In the genomic region with DNA sequence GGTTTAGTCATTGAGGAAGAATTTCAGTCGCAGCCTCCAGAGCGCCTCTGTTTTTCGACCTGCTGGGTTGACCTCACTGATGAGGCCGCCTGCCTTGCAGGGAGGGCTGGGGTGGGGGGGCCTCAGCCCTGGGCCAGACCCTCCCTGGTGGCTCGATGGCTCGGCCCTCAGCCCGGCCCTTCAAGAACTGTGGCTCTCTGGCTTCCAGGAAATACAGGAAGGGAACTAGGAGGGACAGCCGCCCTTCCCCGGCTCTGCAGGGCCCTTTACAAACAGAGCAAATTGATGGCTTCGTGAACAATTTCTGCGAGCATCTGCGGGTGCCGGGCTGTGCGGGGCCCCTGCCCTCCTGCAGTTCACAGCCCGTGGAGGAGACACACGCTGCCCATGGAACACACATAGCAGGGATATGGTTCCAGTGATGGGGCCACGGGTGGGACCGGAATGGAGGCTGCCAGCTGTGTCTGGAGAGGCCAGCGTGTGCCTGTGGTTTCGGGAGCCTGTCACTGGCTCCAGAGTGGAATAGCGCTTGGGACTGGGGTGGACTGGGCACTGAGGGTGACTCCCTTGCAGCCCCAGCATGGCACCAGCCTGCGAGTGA, we compare ENCODE assay signal across 17 cellular contexts. TPM values are rescaled to one million over a fixed set of nuclear protein-coding genes. Genes with fewer than 3 reads are reported as not detected.
DNase-seq lines count a peak whose midpoint lies in the region; ATAC-seq and TF ChIP-seq lines count a peak whose summit lies in the region.
"Had no signal": no experiment of that assay in that cellular context is flagged by ENCODE, and none has a peak within 500 bp of the region (broad histone marks: within the 10 kb centered on the region; RNA-seq: fewer than 3 reads in every experiment).

No MANE protein-coding gene starts in this region.

- H3K9me3 ChIP-seq in hepatocyte (ENCODE audit: low read depth) = no peaks in the 10 kb centered on the region
- no peaks in the 10 kb centered on the region for H3K9me3 ChIP-seq in smooth muscle cell (replicated peaks; ENCODE audit: low read depth)
- H3K9me3 ChIP-seq: HAP-1 had no signal

- H3K4me3 ChIP-seq in astrocyte of the spinal cord (ENCODE audit: low read depth, low read length) (no peak overlapping the region), hepatocyte (no peak overlapping the region), smooth muscle cell (no peak overlapping the region)
- H3K4me3 ChIP-seq: HAP-1, K562 had no signal

- H4K20me1 ChIP-seq in hepatocyte (ENCODE audit: insufficient read depth, poor library complexity, severe bottlenecking) (peaks cover 98% of the 10 kb centered on the region), smooth muscle cell (ENCODE audit: low read depth) (peaks cover 100% of the 10 kb centered on the region)

- H3F3A ChIP-seq in smooth muscle cell (ENCODE audit: low read depth) = peaks cover 80% of the 10 kb centered on the region

- CTCF ChIA-PET in activated CD4-positive, alpha-beta T cell treated with anti-CD3 and anti-CD28 coated beads for 36 hours (lab: Charles Lee) = interaction anchor here (0.6 kb wide), 2 partner anchors 62 to 291 kb away, joined by 3 read pairs; no protein-coding TSS in a partner anchor

- H3K27ac ChIP-seq in hepatocyte (no peak overlapping the region), smooth muscle cell (ENCODE audit: low read depth) (peak overlapping the region; percentile 78)

- H3K9ac ChIP-seq in smooth muscle cell (ENCODE audit: low read depth) = peak overlapping the region; percentile 22

- H3K27ac Mint-ChIP-seq in activated CD4-positive, alpha-beta T cell treated with anti-CD3 and anti-CD28 coated beads for 36 hours = no peak overlapping the region
- no peak overlapping the region for H3K27ac Mint-ChIP-seq in type B pancreatic cell
- H3K27ac Mint-ChIP-seq: activated B cell treated with CpG ODN at 0.5 μM for 24 hours, natural killer cell had no signal

- POLR2A ChIA-PET in activated CD4-positive, alpha-beta T cell treated with anti-CD3 and anti-CD28 coated beads for 36 hours (lab: Charles Lee) = no interaction called here

- no peak for TF ChIP-seq CTCF in astrocyte of the spinal cord (IDR thresholded peaks at IDR 0.05; ENCODE audit: low read depth, low read length)
- no peak for TF ChIP-seq CTCF in hepatocyte (IDR thresholded peaks at IDR 0.05; ENCODE audit: poor library complexity)
- TF ChIP-seq CTCF in smooth muscle cell (IDR thresholded peaks at IDR 0.05; ENCODE audit: borderline replicate concordance, insufficient read depth, poor library complexity, severe bottlenecking) = no peak
- TF ChIP-seq CTCF in type B pancreatic cell (conservative IDR thresholded peaks at IDR 0.05) = no peak

- DNase-seq in EL = peak; percentile 71
- peak; percentile 80 for DNase-seq in astrocyte of the spinal cord (ENCODE audit: low read depth, low spot score)
- DNase-seq in hepatocyte (ENCODE audit: low spot score) = no peak
- DNase-seq in smooth muscle cell (lab: John Stamatoyannopoulos, UW; ENCODE audit: unreplicated experiment) = no peak
- DNase-seq in SHP77 treated with DMSO at 0.1 percent for 48 hours (lab: John Stamatoyannopoulos, UW) = no peak
- no peak for DNase-seq in DMS53 treated with DMSO at 0.1 percent for 48 hours (lab: John Stamatoyannopoulos, UW; ENCODE audit: unreplicated experiment)
- DNase-seq in activated CD4-positive, alpha-beta T cell treated with anti-CD3 and anti-CD28 coated beads for 36 hours = no peak
- DNase-seq in type B pancreatic cell (ENCODE audit: extremely low spot score, unreplicated experiment) = no peak
- DNase-seq: activated B cell treated with CpG ODN at 0.5 μM for 24 hours; caudate nucleus; DMS 273 treated with DMSO at 0.1 percent for 48 hours; natural killer cell; NCI-H146; stimulated activated CD4-positive, alpha-beta T cell treated with anti-CD3 and anti-CD28 coated beads, Interleukin-4, amount 100 ng/mL, for 4 hours; T-helper 1 cell had no signal

- H3K79me2 ChIP-seq in hepatocyte (peaks cover 69% of the 10 kb centered on the region), smooth muscle cell (ENCODE audit: low read depth) (peaks cover 98% of the 10 kb centered on the region)

- H3K4me2 ChIP-seq in hepatocyte (peak overlapping the region; percentile 20), smooth muscle cell (peak overlapping the region; percentile 63)

- H3K9me3 Mint-ChIP-seq in activated CD4-positive, alpha-beta T cell treated with anti-CD3 and anti-CD28 coated beads for 36 hours (ENCODE audit: low read depth) = peaks cover 5% of the 10 kb centered on the region
- no peaks in the 10 kb centered on the region for H3K9me3 Mint-ChIP-seq in type B pancreatic cell
- H3K9me3 Mint-ChIP-seq: activated B cell treated with CpG ODN at 0.5 μM for 24 hours, natural killer cell had no signal

- H3K27me3 Mint-ChIP-seq in activated CD4-positive, alpha-beta T cell treated with anti-CD3 and anti-CD28 coated beads for 36 hours = no peaks in the 10 kb centered on the region
- peaks cover 8% of the 10 kb centered on the region for H3K27me3 Mint-ChIP-seq in type B pancreatic cell
- H3K27me3 Mint-ChIP-seq: activated B cell treated with CpG ODN at 0.5 μM for 24 hours had no signal

- no peaks in the 10 kb centered on the region for H3K4me1 Mint-ChIP-seq in activated CD4-positive, alpha-beta T cell treated with anti-CD3 and anti-CD28 coated beads for 36 hours
- H3K4me1 Mint-ChIP-seq in type B pancreatic cell (ENCODE audit: unreplicated experiment) = peaks cover 23% of the 10 kb centered on the region
- H3K4me1 Mint-ChIP-seq: activated B cell treated with CpG ODN at 0.5 μM for 24 hours, natural killer cell had no signal

- intact Hi-C loops in activated CD4-positive, alpha-beta T cell treated with anti-CD3 and anti-CD28 coated beads for 36 hours (cut with DNase I, micrococcal nuclease) = no loop called here

- no peak overlapping the region for H3K4me3 Mint-ChIP-seq in activated CD4-positive, alpha-beta T cell treated with anti-CD3 and anti-CD28 coated beads for 36 hours
- no peak overlapping the region for H3K4me3 Mint-ChIP-seq in type B pancreatic cell
- H3K4me3 Mint-ChIP-seq: activated B cell treated with CpG ODN at 0.5 μM for 24 hours, natural killer cell had no signal

- H2AFZ ChIP-seq in hepatocyte (no peak overlapping the region), smooth muscle cell (ENCODE audit: low read depth) (no peak overlapping the region)

- in situ Hi-C loops in astrocyte of the spinal cord (cut with HindIII; ENCODE audit: low sequenced_read_pairs) = no loop called here

- no peaks in the 10 kb centered on the region for H3K9me2 ChIP-seq in hepatocyte (replicated peaks; ENCODE audit: insufficient read depth)

- no peaks in the 10 kb centered on the region for H3K36me3 Mint-ChIP-seq in activated CD4-positive, alpha-beta T cell treated with anti-CD3 and anti-CD28 coated beads for 36 hours (ENCODE audit: low read depth)
- no peaks in the 10 kb centered on the region for H3K36me3 Mint-ChIP-seq in type B pancreatic cell
- H3K36me3 Mint-ChIP-seq: natural killer cell had no signal

- H3K4me1 ChIP-seq in hepatocyte (ENCODE audit: insufficient read depth) (peaks cover 6% of the 10 kb centered on the region), smooth muscle cell (ENCODE audit: low read depth) (peaks cover 10% of the 10 kb centered on the region)
- H3K4me1 ChIP-seq: HAP-1 had no signal

- ATAC-seq in activated CD4-positive, alpha-beta T cell treated with anti-CD3 and anti-CD28 coated beads for 36 hours = no peak
- ATAC-seq: K562, natural killer cell had no signal

- WGBS in hepatocyte (ENCODE audit: low lambda C conversion rate, missing lambda C conversion rate) = 65% methylated on average over 21 of the region's 22 CpGs
- WGBS in smooth muscle cell (ENCODE audit: low lambda C conversion rate) = 60% methylated on average over 20 of the region's 22 CpGs

- H3K27me3 ChIP-seq in hepatocyte (no peaks in the 10 kb centered on the region), smooth muscle cell (ENCODE audit: low read depth) (no peaks in the 10 kb centered on the region)

- H3K36me3 ChIP-seq in hepatocyte (replicated peaks; ENCODE audit: insufficient read depth, low read depth) = no peaks in the 10 kb centered on the region
- peaks cover 8% of the 10 kb centered on the region for H3K36me3 ChIP-seq in smooth muscle cell (ENCODE audit: low read depth)
- H3K36me3 ChIP-seq: HAP-1 had no signal

RNA-seq across cellular contexts. Expression of gene COL5A1, which starts 39.6 kb away (rescaled TPM):
- total RNA-seq in hepatocyte = 163 and 342 TPM in 2 replicates
- polyA plus RNA-seq in hepatocyte = 347 and 371 TPM in 2 replicates
- total RNA-seq in smooth muscle cell = 1,084 and 1,167 TPM in 2 replicates
- 1,100 and 1,443 TPM in 2 replicates for polyA plus RNA-seq in smooth muscle cell
- under 1 TPM; 0.07 to 0.16 TPM for total RNA-seq in activated CD4-positive, alpha-beta T cell treated with anti-CD3 and anti-CD28 coated beads for 36 hours
- total RNA-seq in type B pancreatic cell (ENCODE audit: low replicate concordance) = 16.1 and 112 TPM in 2 replicates

Comparison
In these comparisons a context has a peak if more than half of its experiments do, and no peak if none do; other contexts are left out.
1. DNase-seq: peak in EL (single experiment) and astrocyte of the spinal cord (single experiment); none in hepatocyte (single experiment), smooth muscle cell (single experiment), SHP77 treated with DMSO at 0.1 percent for 48 hours (single experiment), DMS53 treated with DMSO at 0.1 percent for 48 hours (single experiment), activated CD4-positive, alpha-beta T cell treated with anti-CD3 and anti-CD28 coated beads for 36 hours (single experiment) and type B pancreatic cell (single experiment).
2. RNA of gene COL5A1, which starts 39.6 kb away (total RNA-seq): 1,084 to 1,167 TPM in smooth muscle cell, 163 to 342 TPM in hepatocyte and 16.1 to 112 TPM in type B pancreatic cell; 0.07 to 0.16 TPM in activated CD4-positive, alpha-beta T cell treated with anti-CD3 and anti-CD28 coated beads for 36 hours; every median in the first group is over 10 times any median in the second.